ENCODE assay signal across 9 cellular contexts in the genomic region with DNA sequence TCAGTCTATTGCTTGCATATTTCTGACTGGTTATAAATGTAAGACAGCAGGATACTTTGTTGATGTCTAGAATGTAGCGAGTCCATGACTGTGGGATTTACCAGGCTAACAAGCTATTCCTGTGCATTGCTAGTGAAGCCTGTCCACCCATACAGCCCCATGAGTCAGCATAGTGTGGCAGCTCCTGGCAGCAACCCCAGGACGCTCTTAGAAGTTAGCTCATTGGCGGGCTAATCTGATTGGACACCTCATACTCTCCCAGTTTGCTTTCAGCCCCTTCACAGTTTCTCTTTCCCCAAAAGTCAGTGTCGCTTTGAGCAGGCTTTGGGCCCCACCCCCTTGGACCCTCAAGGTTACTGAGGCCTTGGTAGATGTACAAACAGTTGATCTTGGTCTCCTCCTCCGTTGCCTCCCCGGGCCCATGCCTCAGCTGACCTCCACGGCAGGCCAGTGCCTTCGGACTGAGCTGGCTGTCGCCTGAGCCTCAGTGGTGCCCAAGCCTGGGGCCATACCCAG. TPM values are rescaled to one million over a fixed set of nuclear protein-coding genes. Genes with fewer than 3 reads are reported as not detected.
DNase-seq lines count a peak whose midpoint lies in the region; ATAC-seq and TF ChIP-seq lines count a peak whose summit lies in the region.
"Had no signal": no experiment of that assay in that cellular context is flagged by ENCODE, and none has a peak within 500 bp of the region (broad histone marks: within the 10 kb centered on the region; RNA-seq: fewer than 3 reads in every experiment).

No MANE protein-coding gene starts in this region.

- no peak overlapping the region for H3K4me2 ChIP-seq in mammary epithelial cell (ENCODE audit: insufficient read depth, low read depth, low read length)

- DNase-seq in AG08396 (ENCODE audit: low spot score) = peak; percentile 91
- peak; percentile 92 for DNase-seq in HS-5 (ENCODE audit: low read depth)
- peak; percentile 52 for DNase-seq in mammary epithelial cell
- DNase-seq in kidney tubule cell (ENCODE audit: low spot score) = peak; percentile 71
- no peak for DNase-seq in tibial nerve (ENCODE audit: low spot score in 2 of 2)
- DNase-seq: NCI-H345 had no signal

- H3K4me3 ChIP-seq in mammary epithelial cell (replicated peaks in 1 of 3; ENCODE audit: insufficient read depth in 1 of 3, low read depth in 2 of 3, low read length in 3 of 3) (no peak overlapping the region), tibial nerve (no peak overlapping the region)

- no peak for TF ChIP-seq POLR2A in tibial nerve (IDR thresholded peaks at IDR 0.05)

- CTCF ChIA-PET in mammary epithelial cell (lab: Charles Lee; ENCODE audit: low non-redundant PET) = no interaction called here

- 90% methylated on average over 9 of the region's 9 CpGs for WGBS in mammary epithelial cell (ENCODE audit: low coverage, missing lambda C conversion rate)
- WGBS in tibial nerve, 2 donors = 88 to 90% methylated on average over 9 of the region's 9 CpGs

- no peaks in the 10 kb centered on the region for H3K36me3 ChIP-seq in mammary epithelial cell (ENCODE audit: insufficient read depth, low read length)
- H3K36me3 ChIP-seq in tibial nerve = peaks cover 0 to 81% (median 0%) of the 10 kb centered on the region in 3 donors

- H2AFZ ChIP-seq in mammary epithelial cell (ENCODE audit: low read depth, low read length) = no peak overlapping the region

- BruUV-seq in mammary epithelial cell (replicated peaks; lab: Mats Ljungman, UMichigan) = no TSS peak

- TF ChIP-seq CTCF in mammary epithelial cell (conservative IDR thresholded peaks at IDR 0.05 in 1 of 2, IDR thresholded peaks at IDR 0.05 in 1 of 2; ENCODE audit: extremely low read depth in 1 of 2, insufficient read depth in 1 of 2, low read depth in 1 of 2, low read length in 2 of 2) = no peak
- no peak for TF ChIP-seq CTCF in tibial nerve (IDR thresholded peaks at IDR 0.05)

- ATAC-seq in GM21529 (IDR thresholded peaks at IDR 0.05; ENCODE audit: unreplicated experiment) = no peak
- ATAC-seq in HG03095 (IDR thresholded peaks at IDR 0.05; ENCODE audit: unreplicated experiment) = no peak
- ATAC-seq in GM21786 (IDR thresholded peaks at IDR 0.05; ENCODE audit: unreplicated experiment) = no peak

- H3K27ac ChIP-seq in mammary epithelial cell (ENCODE audit: insufficient read depth, low read depth, low read length) (no peak overlapping the region), tibial nerve (peak overlapping the region in 1 of 4 donors; percentile 34)

- intact Hi-C loops in mammary epithelial cell (cut with micrococcal nuclease) = no loop called here

- H3K79me2 ChIP-seq in mammary epithelial cell (ENCODE audit: insufficient read depth, low read length) = no peaks in the 10 kb centered on the region

- H3K9me3 ChIP-seq in mammary epithelial cell (replicated peaks; ENCODE audit: insufficient read depth, low read length) = no peaks in the 10 kb centered on the region
- H3K9me3 ChIP-seq in tibial nerve = no peaks in the 10 kb centered on the region

- no peaks in the 10 kb centered on the region for H4K20me1 ChIP-seq in mammary epithelial cell (ENCODE audit: insufficient read depth, low read length)

- dilution Hi-C loops in mammary epithelial cell (cut with HindIII; ENCODE audit: low sequenced_read_pairs) = no loop called here

- H3K27me3 ChIP-seq in mammary epithelial cell (ENCODE audit: insufficient read depth, low read length) (no peaks in the 10 kb centered on the region), tibial nerve (no peaks in the 10 kb centered on the region)

- H3K4me1 ChIP-seq in mammary epithelial cell (ENCODE audit: insufficient read depth, low read length) (no peaks in the 10 kb centered on the region), tibial nerve (peaks cover 0 to 5% (median 0%) of the 10 kb centered on the region in 4 donors)

- no peak for TF ChIP-seq EP300 in tibial nerve (IDR thresholded peaks at IDR 0.05)

- in situ Hi-C loops in mammary epithelial cell (cut with MboI; ENCODE audit: low sequenced_read_pairs in 2 of 2) = no loop called here

- no peak overlapping the region for H3K9ac ChIP-seq in mammary epithelial cell (ENCODE audit: insufficient read depth, low read length)

RNA-seq across cellular contexts. Expression of gene COA5, which starts 48.0 kb away (rescaled TPM):
- total RNA-seq in mammary epithelial cell (10 to 100 TPM; 16.5 to 20.5 TPM), tibial nerve (10 to 100 TPM; 23.1 to 46.8 (median 33.7) TPM)
- polyA plus RNA-seq in mammary epithelial cell = 17.0 TPM
- 3.6 TPM for polyA minus RNA-seq in mammary epithelial cell

RNA-seq across cellular contexts. Expression of gene UNC50, which starts 48.1 kb away (rescaled TPM):
- total RNA-seq in mammary epithelial cell (10 to 100 TPM; 33.0 to 38.4 TPM), tibial nerve (10 to 100 TPM; 45.3 to 64.9 (median 56.7) TPM)
- 33.3 TPM for polyA plus RNA-seq in mammary epithelial cell
- polyA minus RNA-seq in mammary epithelial cell = 10.7 TPM

Comparison
In these comparisons a context has a peak if more than half of its experiments do, and no peak if none do; other contexts are left out.
1. DNase-seq: peak in AG08396 (single experiment), HS-5 (single experiment), mammary epithelial cell (single experiment) and kidney tubule cell (single experiment); none in tibial nerve (0 of 2).